ENCODE assay signal across 19 cellular contexts in genomic region chr2:172906401-172906811, GRCh38.
A peak's percentile ranks its signal among the peaks of the same experiment; 100 is the strongest.
DNase-seq lines count a peak whose midpoint lies in the region; ATAC-seq and TF ChIP-seq lines count a peak whose summit lies in the region.
"Had no signal": no experiment of that assay in that cellular context is flagged by ENCODE, and none has a peak within 500 bp of the region (broad histone marks: within the 10 kb centered on the region; RNA-seq: fewer than 3 reads in every experiment).

No MANE protein-coding gene starts in this region.

- no peak overlapping the region for H3K4me3 ChIP-seq in upper lobe of left lung
- H3K4me3 ChIP-seq in lower lobe of right lung, result no peak overlapping the region
- H3K4me3 ChIP-seq: right lobe of liver, vagina had no signal

- intact Hi-C loops in lower lobe of right lung (cut with DNase I), result no loop called here

- WGBS in upper lobe of left lung, 2 donors, result 66 to 81% methylated on average over 2 of the region's 2 CpGs

- DNase-seq in COR-L47 (lab: John Stamatoyannopoulos, UW) (peak; percentile 66), NCI-H1436 (lab: John Stamatoyannopoulos, UW) (peak; percentile 34), astrocyte of the hippocampus (ENCODE audit: low read depth, low spot score) (peak; percentile 15), midbrain (lab: John Stamatoyannopoulos, UW) (peak; percentile 10), upper lobe of left lung (no peak), NCI-H510A treated with DMSO at 0.1 percent for 48 hours (lab: John Stamatoyannopoulos, UW) (no peak), lower lobe of right lung (no peak)
- DNase-seq: activated CD4-positive, alpha-beta T cell treated with anti-CD3 and anti-CD28 coated beads, Interleukin-2, amount 10 ng/mL, durations not matched to agents 24 days and 14 days; activated naive CD4-positive, alpha-beta T cell treated with anti-CD3 and anti-CD28 coated beads, Interleukin-2, amount 50 U/mL, for 16 hours; anterior cingulate cortex; CD4-positive, alpha-beta memory T cell; H9; NCI-H187; NCI-H526 treated with DMSO at 0.1 percent for 48 hours; OCI-M1; right lobe of liver; SHP77; T-cell had no signal

- TF ChIP-seq CTCF in upper lobe of left lung (IDR thresholded peaks at IDR 0.05) (no peak), lower lobe of right lung (IDR thresholded peaks at IDR 0.05) (no peak)

- H3K36me3 ChIP-seq in upper lobe of left lung (no peaks in the 10 kb centered on the region), lower lobe of right lung (no peaks in the 10 kb centered on the region)
- H3K36me3 ChIP-seq: right lobe of liver, vagina had no signal

- no peaks in the 10 kb centered on the region for H3K9me3 ChIP-seq in upper lobe of left lung
- H3K9me3 ChIP-seq in lower lobe of right lung, result no peaks in the 10 kb centered on the region
- H3K9me3 ChIP-seq: right lobe of liver, vagina had no signal

- H3K27me3 ChIP-seq in upper lobe of left lung (no peaks in the 10 kb centered on the region), lower lobe of right lung (ENCODE audit: low read depth) (no peaks in the 10 kb centered on the region)
- H3K27me3 ChIP-seq: right lobe of liver, vagina had no signal

- H3K27ac ChIP-seq in upper lobe of left lung (no peak overlapping the region), lower lobe of right lung (no peak overlapping the region)
- H3K27ac ChIP-seq: right lobe of liver, vagina had no signal

- H3K4me1 ChIP-seq in upper lobe of left lung (peaks cover 0 to 7% (median 1%) of the 10 kb centered on the region in 4 donors), lower lobe of right lung (no peaks in the 10 kb centered on the region)
- H3K4me1 ChIP-seq: right lobe of liver, vagina had no signal

- TF ChIP-seq EP300 in upper lobe of left lung (IDR thresholded peaks at IDR 0.05), result no peak

- ATAC-seq in upper lobe of left lung (ENCODE audit: low FRiP score in 2 of 2) (no peak), lower lobe of right lung (no peak)

- TF ChIP-seq POLR2A in upper lobe of left lung (IDR thresholded peaks at IDR 0.05), result no peak

Comparison
In these comparisons a context has a peak if more than half of its experiments do, and no peak if none do; other contexts are left out.
1. DNase-seq: peak in COR-L47 (single experiment), NCI-H1436 (single experiment), astrocyte of the hippocampus (single experiment) and midbrain (single experiment); none in upper lobe of left lung (0 of 2), NCI-H510A treated with DMSO at 0.1 percent for 48 hours (single experiment) and lower lobe of right lung (single experiment).